ENCODE assay signal across 9 cellular contexts in genomic region chr1:22641906-22642636, GRCh38. TPM values are rescaled to one million over a fixed set of nuclear protein-coding genes. Genes with fewer than 3 reads are reported as not detected.
DNase-seq lines count a peak whose midpoint lies in the region; ATAC-seq and TF ChIP-seq lines count a peak whose summit lies in the region.
"Had no signal": no experiment of that assay in that cellular context is flagged by ENCODE, and none has a peak within 500 bp of the region (broad histone marks: within the 10 kb centered on the region; RNA-seq: fewer than 3 reads in every experiment).

No MANE protein-coding gene starts in this region.

- intact Hi-C loops in mucosa of descending colon (cut with DNase I, micrococcal nuclease) = loop anchor here (1.0 to 5.0 kb wide), 2 partner anchors 220 to 222 kb away; no protein-coding TSS in a partner anchor

- H3K36me3 Mint-ChIP-seq in endothelial cell (ENCODE audit: low read depth, unreplicated experiment) = no peaks in the 10 kb centered on the region

- no peaks in the 10 kb centered on the region for H3K9me3 ChIP-seq in mucosa of descending colon

- TF ChIP-seq CTCF in endothelial cell (IDR thresholded peaks at IDR 0.05; ENCODE audit: unreplicated experiment) (peak; percentile 79), mucosa of descending colon (IDR thresholded peaks at IDR 0.05) (peak; percentile 78)

- H3K27me3 Mint-ChIP-seq in endothelial cell (ENCODE audit: unreplicated experiment) = peaks cover 12% of the 10 kb centered on the region

- no peaks in the 10 kb centered on the region for H3K4me1 Mint-ChIP-seq in endothelial cell (ENCODE audit: unreplicated experiment)

- H3K36me3 ChIP-seq in mucosa of descending colon (ENCODE audit: low read depth) = no peaks in the 10 kb centered on the region

- no peaks in the 10 kb centered on the region for H3K4me1 ChIP-seq in mucosa of descending colon (ENCODE audit: low read depth)

- no peak overlapping the region for H3K4me3 Mint-ChIP-seq in endothelial cell (ENCODE audit: unreplicated experiment)
- H3K4me3 Mint-ChIP-seq: stimulated activated naive CD8-positive, alpha-beta T cell treated with anti-CD3 and anti-CD28 coated beads, Interleukin-15, Interleukin-2, amounts not matched to agents 100 ng/mL and 50 ng/mL, for 24 hours had no signal

- DNase-seq in AG08395 (ENCODE audit: low spot score) (peak; percentile 85), GM19240 (ENCODE audit: insufficient read length, low spot score) (peak; percentile 79), NCI-H82 (lab: John Stamatoyannopoulos, UW) (peak; percentile 83), endothelial cell (ENCODE audit: low spot score) (peak; percentile 90), mucosa of descending colon (peak; percentile 77 to 87 (median 85))
- peak; percentile 68 for DNase-seq in activated CD8-positive, alpha-beta memory T cell treated with anti-CD3 and anti-CD28 coated beads, Interleukin-2, amount 50 U/mL, for 4 hours
- peak; percentile 51 for DNase-seq in stimulated activated CD8-positive, alpha-beta memory T cell treated with anti-CD3 and anti-CD28 coated beads, Interleukin-7, amount 100 ng/mL, for 24 hours (ENCODE audit: low read depth)

- H3K9me3 Mint-ChIP-seq in endothelial cell (ENCODE audit: unreplicated experiment) = no peaks in the 10 kb centered on the region
- H3K9me3 Mint-ChIP-seq: stimulated activated naive CD8-positive, alpha-beta T cell treated with anti-CD3 and anti-CD28 coated beads, Interleukin-15, Interleukin-2, amounts not matched to agents 100 ng/mL and 50 ng/mL, for 24 hours had no signal

- H3K4me3 ChIP-seq in mucosa of descending colon = no peak overlapping the region

- no peak overlapping the region for H3K27ac Mint-ChIP-seq in endothelial cell (ENCODE audit: unreplicated experiment)
- H3K27ac Mint-ChIP-seq: stimulated activated naive CD8-positive, alpha-beta T cell treated with anti-CD3 and anti-CD28 coated beads, Interleukin-15, Interleukin-2, amounts not matched to agents 100 ng/mL and 50 ng/mL, for 24 hours had no signal

- ATAC-seq in mucosa of descending colon (peak; percentile 83), GM19467 (IDR thresholded peaks at IDR 0.05; ENCODE audit: unreplicated experiment) (no peak)

RNA-seq across cellular contexts. Expression of gene C1QC, which starts 1.4 kb away (rescaled TPM):
- total RNA-seq in endothelial cell (ENCODE audit: unreplicated experiment) = not detected
- total RNA-seq in mucosa of descending colon = 100 to 1,000 TPM in 2 of 3 donors, 10 to 100 TPM in 1; 44.3 to 200 (median 189) TPM

RNA-seq across cellular contexts. Expression of gene C1QA, which starts 5.6 kb away (rescaled TPM):
- not detected for total RNA-seq in endothelial cell (ENCODE audit: unreplicated experiment)
- 100 to 1,000 TPM in 2 of 3 donors, 10 to 100 TPM in 1; 30.1 to 167 (median 134) TPM for total RNA-seq in mucosa of descending colon

RNA-seq across cellular contexts. Expression of gene C1QB, which starts 11.0 kb away (rescaled TPM):
- total RNA-seq in endothelial cell (ENCODE audit: unreplicated experiment) (not detected), mucosa of descending colon (100 to 1,000 TPM in 2 of 3 donors, 10 to 100 TPM in 1; 36.9 to 217 (median 215) TPM)

Comparison
In these comparisons a context has a peak if more than half of its experiments do, and no peak if none do; other contexts are left out.
1. RNA of gene C1QC, which starts 1.4 kb away (total RNA-seq): 44.3 to 200 TPM in mucosa of descending colon; not detected in endothelial cell (single experiment); every median in the first group is over 10 times any median in the second.
2. RNA of gene C1QA, which starts 5.6 kb away (total RNA-seq): 30.1 to 167 TPM in mucosa of descending colon; not detected in endothelial cell (single experiment); every median in the first group is over 10 times any median in the second.
3. RNA of gene C1QB, which starts 11.0 kb away (total RNA-seq): 36.9 to 217 TPM in mucosa of descending colon; not detected in endothelial cell (single experiment); every median in the first group is over 10 times any median in the second.
4. Peak in every context shown above with its lines, with median percentiles within 50 percentile points of each other: DNase-seq.